11 cellular contexts compared by ENCODE assay signal in genomic region chr3:149620291-149621020, GRCh38. TPM values are rescaled to one million over a fixed set of nuclear protein-coding genes. Genes with fewer than 3 reads are reported as not detected.
DNase-seq lines count a peak whose midpoint lies in the region; ATAC-seq lines count a peak whose summit lies in the region.
"Had no signal": no experiment of that assay in that cellular context is flagged by ENCODE, and none has a peak within 500 bp of the region (broad histone marks: within the 10 kb centered on the region; RNA-seq: fewer than 3 reads in every experiment).

No MANE protein-coding gene starts in this region.

- no peak overlapping the region for H4K8ac ChIP-seq in trophoblast cell (ENCODE audit: low read depth, low read length)

- H3K27ac ChIP-seq in trophoblast cell (ENCODE audit: low read depth, low read length) = no peak overlapping the region
- H3K27ac ChIP-seq: 22Rv1 had no signal

- H2AFZ ChIP-seq in trophoblast cell (ENCODE audit: insufficient read depth, low read length, poor library complexity) = no peak overlapping the region

- H3K27me3 ChIP-seq in adipocyte (replicated peaks; ENCODE audit: control insufficient read depth, insufficient read depth, low read length) = no peaks in the 10 kb centered on the region
- no peaks in the 10 kb centered on the region for H3K27me3 ChIP-seq in trophoblast cell (ENCODE audit: insufficient read depth, low read length)

- peak; percentile 76 for ATAC-seq in HG02885 (IDR thresholded peaks at IDR 0.05; ENCODE audit: poor library complexity, unreplicated experiment)

- H3K9me3 ChIP-seq in adipocyte (ENCODE audit: control insufficient read depth, low read length) = no peaks in the 10 kb centered on the region
- no peaks in the 10 kb centered on the region for H3K9me3 ChIP-seq in trophoblast cell (ENCODE audit: insufficient read depth, low read depth, low read length)
- H3K9me3 ChIP-seq: mucosa of descending colon had no signal

- no peak overlapping the region for H3K14ac ChIP-seq in trophoblast cell (ENCODE audit: low read length)

- no peaks in the 10 kb centered on the region for H3K79me1 ChIP-seq in trophoblast cell (ENCODE audit: low read length)

- DNase-seq in DMS 273 (lab: John Stamatoyannopoulos, UW; ENCODE audit: unreplicated experiment) = peak; percentile 23
- no peak for DNase-seq in DMS 273 treated with DMSO at 0.1 percent for 48 hours (lab: John Stamatoyannopoulos, UW)
- DNase-seq in adipocyte (ENCODE audit: low read depth) = peak; percentile 44
- DNase-seq in trophoblast cell = peak in 1 of 2 donors; percentile 24
- no peak for DNase-seq in DMS153 (lab: John Stamatoyannopoulos, UW)
- no peak for DNase-seq in HuH-7 (ENCODE audit: low spot score)
- no peak for DNase-seq in NCI-H1436 (lab: John Stamatoyannopoulos, UW)
- DNase-seq: activated CD4-positive, CD25-positive, alpha-beta regulatory T cell had no signal

- no peak overlapping the region for H3K23ac ChIP-seq in trophoblast cell (ENCODE audit: low read length)

- no peaks in the 10 kb centered on the region for H3K36me3 ChIP-seq in adipocyte (ENCODE audit: control insufficient read depth, insufficient read depth, low read length, severe bottlenecking)
- H3K36me3 ChIP-seq in trophoblast cell (ENCODE audit: control insufficient read depth in 1 of 2, insufficient read depth in 2 of 2, low read length in 2 of 2) = peaks cover 5 to 9% of the 10 kb centered on the region in 2 experiments

- H3K9ac ChIP-seq in adipocyte (ENCODE audit: low read length) (no peak overlapping the region), trophoblast cell (ENCODE audit: low read length) (no peak overlapping the region)

- no peak overlapping the region for H2BK5ac ChIP-seq in trophoblast cell (ENCODE audit: low read depth, low read length, poor library complexity)

- no peak overlapping the region for H4K91ac ChIP-seq in trophoblast cell (ENCODE audit: low read depth, low read length)

- WGBS in trophoblast cell (ENCODE audit: extremely low coverage, insufficient coverage, insufficient read length) = no CpG with 5 or more reads among the region's 1 CpG

- no peak overlapping the region for H3K4me3 ChIP-seq in adipocyte (ENCODE audit: low read length)
- no peak overlapping the region for H3K4me3 ChIP-seq in trophoblast cell (ENCODE audit: low read depth, low read length)
- H3K4me3 ChIP-seq: mucosa of descending colon had no signal

- H4K12ac ChIP-seq in trophoblast cell (ENCODE audit: low read depth, low read length) = no peak overlapping the region

- H3K18ac ChIP-seq in trophoblast cell (ENCODE audit: low read length) = no peak overlapping the region

- no peak overlapping the region for H2AK5ac ChIP-seq in trophoblast cell (ENCODE audit: low read length)

- H3K4me1 ChIP-seq in adipocyte (ENCODE audit: control insufficient read depth, insufficient read depth, low read length) (peaks cover 28% of the 10 kb centered on the region), trophoblast cell (ENCODE audit: control insufficient read depth in 1 of 2, insufficient read depth in 2 of 2, low read length in 2 of 2) (peaks cover 0 to 5% of the 10 kb centered on the region in 2 experiments)

- no peak overlapping the region for H2BK120ac ChIP-seq in trophoblast cell (ENCODE audit: insufficient read depth, low read length, poor library complexity)

- peaks cover 9% of the 10 kb centered on the region for H3K79me2 ChIP-seq in trophoblast cell (ENCODE audit: control insufficient read depth, insufficient read depth, low read length, poor library complexity)

- H3K4ac ChIP-seq in trophoblast cell (ENCODE audit: low read depth, low read length) = peak overlapping the region; percentile 10

- H2BK12ac ChIP-seq in trophoblast cell (ENCODE audit: low read length) = no peak overlapping the region

- no peak overlapping the region for H3K4me2 ChIP-seq in trophoblast cell (ENCODE audit: low read length)

RNA-seq across cellular contexts. Expression of gene WWTR1, which starts 37.4 kb away (rescaled TPM):
- polyA plus RNA-seq in trophoblast cell (2013) = 60.2 and 61.6 TPM in 2 replicates

Comparison
In these comparisons a context has a peak if more than half of its experiments do, and no peak if none do; other contexts are left out.
1. DNase-seq: peak in DMS 273 (single experiment) and adipocyte (single experiment); none in DMS 273 treated with DMSO at 0.1 percent for 48 hours (single experiment), DMS153 (single experiment), HuH-7 (single experiment) and NCI-H1436 (single experiment).